In the genomic region with DNA sequence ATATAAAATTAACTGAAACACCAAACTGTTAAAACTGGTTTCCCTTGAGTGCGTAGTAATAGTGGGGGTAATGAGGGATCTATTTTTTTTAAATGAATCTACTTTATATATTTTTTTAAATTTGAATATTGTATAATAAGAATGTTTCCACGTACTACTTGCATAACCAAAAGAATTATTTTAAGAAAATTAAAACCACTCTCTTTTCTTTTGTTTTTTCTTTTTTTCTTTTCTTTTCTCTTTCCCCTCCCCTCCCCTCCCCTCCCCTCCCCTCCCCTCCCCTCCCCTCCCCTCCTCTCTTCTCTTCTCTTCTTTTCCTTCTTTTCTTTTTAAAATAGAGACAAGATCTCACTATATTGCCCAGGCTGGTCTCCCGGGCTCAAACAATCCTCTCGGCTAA, we compare ENCODE assay signal across 9 cellular contexts.
"Had no signal": no experiment of that assay in that cellular context is flagged by ENCODE, and none has a peak within 500 bp of the region (broad histone marks: within the 10 kb centered on the region; RNA-seq: fewer than 3 reads in every experiment).

No MANE protein-coding gene starts in this region.

- H3K4me3 Mint-ChIP-seq: HFFc6 had no signal

- H3K4me3 ChIP-seq: GM23248, HAP-1 had no signal

- H3K4me1 ChIP-seq: HAP-1 had no signal

- H2AFZ ChIP-seq: GM23248 had no signal

- ATAC-seq: HCT116 had no signal

- H3K36me3 ChIP-seq: HAP-1 had no signal

- H3K9me3 ChIP-seq: HAP-1 had no signal

- H3K9me3 Mint-ChIP-seq: HFFc6 had no signal

- DNase-seq: GM23248, GOT3, H7, HFFc6, IMR-90, KBM-7 had no signal

- H3K27ac Mint-ChIP-seq: HFFc6 had no signal

- H3K9ac ChIP-seq: GM23248 had no signal

- H3K27ac ChIP-seq: GM23248, HL-60 had no signal
